Comparison of ENCODE assay signal across 7 cellular contexts in genomic region chr16:30956601-30957455, GRCh38.
A peak's percentile ranks its signal among the peaks of the same experiment; 100 is the strongest.
DNase-seq lines count a peak whose midpoint lies in the region; ATAC-seq lines count a peak whose summit lies in the region.

No MANE protein-coding gene starts in this region.

- ATAC-seq in GM18498 (IDR thresholded peaks at IDR 0.05; ENCODE audit: unreplicated experiment): peak; percentile 43
- ATAC-seq in HG02973 (IDR thresholded peaks at IDR 0.05; ENCODE audit: unreplicated experiment): peak; percentile 28

- peak overlapping the region; percentile 96 for H3K27ac ChIP-seq in cingulate gyrus (ENCODE audit: low read depth, low read length)

- DNase-seq in NCI-H446 treated with DMSO at 0.1 percent for 48 hours (lab: John Stamatoyannopoulos, UW): peak; percentile 60
- peak; percentile 92 to 94 for DNase-seq in activated CD4-positive, alpha-beta T cell treated with anti-CD3 and anti-CD28 coated beads for 4 hours
- peak; percentile 92 for DNase-seq in left kidney (ENCODE audit: low read depth, low spot score)
- DNase-seq in stimulated activated CD4-positive, alpha-beta T cell treated with anti-CD3 and anti-CD28 coated beads, Interleukin-2, amount 100 ng/mL, for 4 hours (ENCODE audit: low read depth): peak; percentile 88

Comparison
In these comparisons a context has a peak if more than half of its experiments do, and no peak if none do; other contexts are left out.
1. Peak in every context shown above with its lines: DNase-seq, ATAC-seq and H3K27ac ChIP-seq.